ENCODE assay signal across 1 cellular context in genomic region chr7:151442776-151443496, GRCh38.
A peak's percentile ranks its signal among the peaks of the same experiment; 100 is the strongest.
TF ChIP-seq lines count a peak whose summit lies in the region.

No MANE protein-coding gene starts in this region.

TF ChIP-seq in K562, 482 proteins besides CTCF, POLR2A, EP300 and RAD21:
- TF ChIP-seq GATA2 (CRISPR knock-in tag; IDR thresholded peaks at IDR 0.05) (peak; percentile 44), E2F8 (IDR thresholded peaks at IDR 0.05; ENCODE audit: low read depth, partially characterized antibody) (no peak), ZNF316 (IDR thresholded peaks at IDR 0.05) (peak; percentile 84), C11orf30 (IDR thresholded peaks at IDR 0.05; ENCODE audit: low read depth) (peak; percentile 86), MAFG (tag; conservative IDR thresholded peaks at IDR 0.05) (peak; percentile 91), CGGBP1 (CRISPR knock-in tag; IDR thresholded peaks at IDR 0.05) (no peak), HOMEZ (CRISPR knock-in tag; IDR thresholded peaks at IDR 0.05) (no peak), ETS2 (tag; IDR thresholded peaks at IDR 0.05; ENCODE audit: borderline replicate concordance, poor library complexity, severe bottlenecking) (no peak), CEBPB (tag; IDR thresholded peaks at IDR 0.05) (peak; percentile 33; the same call in 1 of the 2 replicates), ZNF77 (CRISPR knock-in tag; IDR thresholded peaks at IDR 0.05) (no peak), MAFK (IDR thresholded peaks at IDR 0.05; ENCODE audit: low read length) (peak; percentile 46; the same call in 1 of the 2 replicates), SMARCB1 (IDR thresholded peaks at IDR 0.05; ENCODE audit: insufficient read length, low read depth) (no peak), CBX3 (IDR thresholded peaks at IDR 0.05; ENCODE audit: borderline replicate concordance in 1 of 2, low read length in 2 of 2) (0 out of 3 replicates have a peak, but pooled peaks of 1 of the 2 experiments have one; percentile 49), PURB (CRISPR knock-in tag; IDR thresholded peaks at IDR 0.05; ENCODE audit: low read depth) (no peak), SREBF2 (CRISPR knock-in tag; IDR thresholded peaks at IDR 0.05) (no peak), NFE2 (IDR thresholded peaks at IDR 0.05; ENCODE audit: low read depth) (peak; percentile 86), CEBPG (CRISPR knock-in tag; IDR thresholded peaks at IDR 0.05) (no peak), CEBPG (tag; conservative IDR thresholded peaks at IDR 0.05 in 1 of 2, IDR thresholded peaks at IDR 0.05 in 1 of 2) (0 out of 4 replicates have a peak, but pooled peaks of 1 of the 2 experiments have one; percentile 25), PRDM10 (IDR thresholded peaks at IDR 0.05; ENCODE audit: partially characterized antibody) (peak; percentile 41), KDM1A (IDR thresholded peaks at IDR 0.05) (peak in 1 of 2 experiments; percentile 38; a peak in 1 of 4 replicates), RREB1 (CRISPR knock-in tag; IDR thresholded peaks at IDR 0.05) (no peak), HMG20B (CRISPR knock-in tag; IDR thresholded peaks at IDR 0.05) (no peak), BCL6 (CRISPR knock-in tag; IDR thresholded peaks at IDR 0.05) (no peak), ZBTB33 (CRISPR knock-in tag; IDR thresholded peaks at IDR 0.05) (peak; percentile 88), GABPA (tag; conservative IDR thresholded peaks at IDR 0.05; ENCODE audit: low read depth) (no peak), HDAC8 (tag; IDR thresholded peaks at IDR 0.05) (no peak), DEAF1 (CRISPR knock-in tag; IDR thresholded peaks at IDR 0.05) (no peak), ZNF354B (CRISPR knock-in tag; IDR thresholded peaks at IDR 0.05) (no peak), ESRRA (IDR thresholded peaks at IDR 0.05; ENCODE audit: borderline replicate concordance, low read depth) (0 out of 2 replicates have a peak, but pooled peaks have one; percentile 21), COPS2 (conservative IDR thresholded peaks at IDR 0.05) (no peak), TRIM24 (IDR thresholded peaks at IDR 0.05) (no peak), MAFF (IDR thresholded peaks at IDR 0.05; ENCODE audit: low read length) (peak; percentile 73; the same call in 1 of the 2 replicates), ADNP (tag; IDR thresholded peaks at IDR 0.05) (0 out of 2 replicates have a peak, but pooled peaks have one; percentile 43), ZBTB1 (CRISPR knock-in tag; IDR thresholded peaks at IDR 0.05; ENCODE audit: borderline replicate concordance, low read depth) (no peak)
